In the genomic region with DNA sequence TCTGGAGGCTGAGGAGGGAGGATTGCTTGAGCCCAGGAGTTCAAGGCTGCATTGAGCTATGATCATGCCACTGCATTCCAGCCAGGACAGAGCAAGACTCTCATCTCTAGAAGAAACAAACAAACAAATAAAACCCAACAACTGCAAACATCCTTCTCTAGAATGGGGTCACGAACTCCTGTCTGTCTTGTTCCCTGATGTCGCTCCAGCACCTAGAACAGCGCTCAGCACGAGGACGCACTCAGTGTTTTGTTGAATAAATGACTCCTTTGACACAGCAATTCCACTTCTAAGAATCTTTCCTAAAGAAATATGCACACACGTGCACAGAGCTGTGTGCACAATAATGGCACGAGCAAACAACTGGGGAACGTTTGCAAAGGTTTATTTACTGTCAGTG, we compare ENCODE assay signal across 21 cellular contexts. TPM values are rescaled to one million over a fixed set of nuclear protein-coding genes. Genes with fewer than 3 reads are reported as not detected.
"Had no signal": no experiment of that assay in that cellular context is flagged by ENCODE, and none has a peak within 500 bp of the region (broad histone marks: within the 10 kb centered on the region; RNA-seq: fewer than 3 reads in every experiment).

No MANE protein-coding gene starts in this region.

RNA-seq across cellular contexts. Expression of gene SSX3, which starts 10.4 kb away (rescaled TPM):
- total RNA-seq: activated naive CD4-positive, alpha-beta T cell treated with anti-CD3 and anti-CD28 coated beads for 36 hours; activated naive CD4-positive, alpha-beta T cell treated with anti-CD3 and anti-CD28 coated beads, Interleukin-2, amount 50 U/mL, for 72 hours; activated naive CD8-positive, alpha-beta T cell treated with anti-CD3 and anti-CD28 coated beads for 36 hours; activated naive CD8-positive, alpha-beta T cell treated with anti-CD3 and anti-CD28 coated beads, Interleukin-2, amount 10 ng/mL, durations not matched to agents 7 days and 5 days; activated T-cell treated with anti-CD3 and anti-CD28 coated beads, Interleukin-2, amount 50 U/mL, for 4 hours; activated T-cell treated with anti-CD3 and anti-CD28 coated beads, Interleukin-2, amount 50 U/mL, for 72 hours; activated T-helper 1 cell treated with anti-CD3 and anti-CD28 coated beads, Interleukin-12 subunit alpha, Interleukin-12 subunit beta, Interleukin-2, Interleukin-4 antibody, amounts not matched to agents 30 ng/mL and 10 ng/mL and 1 ng/mL, durations not matched to agents 14 hours and 24 hours and 36 hours; activated T-helper 17 cell treated with anti-CD3 and anti-CD28 coated beads, Interleukin-2, amount 50 U/mL, for 72 hours; activated T-helper 2 cell treated with anti-CD3 and anti-CD28 coated beads, Interferon-gamma antibody, Interleukin-2, Interleukin-4, amounts not matched to agents 10 μg/mL and 5 μg/mL and 100 μg/mL, durations not matched to agents 14 hours and 24 hours and 36 hours; adrenal gland; aorta; ascending aorta; astrocyte; body of pancreas; breast epithelium; bronchial epithelial cell; cardiac muscle cell; cardiac septum; cerebellum; chondrocyte had no signal
- polyA plus RNA-seq: adipose tissue, adrenal gland, aorta, cardiac muscle cell had no signal

RNA-seq across cellular contexts. Expression of gene SSX4, which starts 37.3 kb away (rescaled TPM):
- total RNA-seq: activated naive CD4-positive, alpha-beta T cell treated with anti-CD3 and anti-CD28 coated beads for 36 hours; activated naive CD4-positive, alpha-beta T cell treated with anti-CD3 and anti-CD28 coated beads, Interleukin-2, amount 50 U/mL, for 72 hours; activated naive CD8-positive, alpha-beta T cell treated with anti-CD3 and anti-CD28 coated beads for 36 hours; activated naive CD8-positive, alpha-beta T cell treated with anti-CD3 and anti-CD28 coated beads, Interleukin-2, amount 10 ng/mL, durations not matched to agents 7 days and 5 days; activated T-cell treated with anti-CD3 and anti-CD28 coated beads, Interleukin-2, amount 50 U/mL, for 4 hours; activated T-cell treated with anti-CD3 and anti-CD28 coated beads, Interleukin-2, amount 50 U/mL, for 72 hours; activated T-helper 1 cell treated with anti-CD3 and anti-CD28 coated beads, Interleukin-12 subunit alpha, Interleukin-12 subunit beta, Interleukin-2, Interleukin-4 antibody, amounts not matched to agents 30 ng/mL and 10 ng/mL and 1 ng/mL, durations not matched to agents 14 hours and 24 hours and 36 hours; activated T-helper 17 cell treated with anti-CD3 and anti-CD28 coated beads, Interleukin-2, amount 50 U/mL, for 72 hours; activated T-helper 2 cell treated with anti-CD3 and anti-CD28 coated beads, Interferon-gamma antibody, Interleukin-2, Interleukin-4, amounts not matched to agents 10 μg/mL and 5 μg/mL and 100 μg/mL, durations not matched to agents 14 hours and 24 hours and 36 hours; adrenal gland; aorta; ascending aorta; astrocyte; body of pancreas; breast epithelium; bronchial epithelial cell; cardiac muscle cell; cardiac septum; cerebellum; chondrocyte had no signal
- polyA plus RNA-seq: adipose tissue, adrenal gland, aorta, cardiac muscle cell had no signal
